In genomic region chr1:41679531-41679930, GRCh38 we compare ENCODE assay signal across 24 cellular contexts.
DNase-seq lines count a peak whose midpoint lies in the region; ATAC-seq, FAIRE-seq and TF ChIP-seq lines count a peak whose summit lies in the region.
"Had no signal": no experiment of that assay in that cellular context is flagged by ENCODE, and none has a peak within 500 bp of the region (broad histone marks: within the 10 kb centered on the region; RNA-seq: fewer than 3 reads in every experiment).

No MANE protein-coding gene starts in this region.

- H3K4me1 ChIP-seq in breast epithelium (peaks cover 7 to 13% of the 10 kb centered on the region in 2 donors), mammary epithelial cell (ENCODE audit: insufficient read depth, low read length) (peaks cover 56% of the 10 kb centered on the region), kidney (ENCODE audit: control insufficient read depth in 1 of 2, insufficient read depth in 1 of 2, low read depth in 1 of 2, low read length in 2 of 2) (peaks cover 0 to 3% of the 10 kb centered on the region in 2 donors)
- H3K4me1 ChIP-seq: uterus had no signal

- no peaks in the 10 kb centered on the region for H3K9me3 ChIP-seq in breast epithelium
- no peaks in the 10 kb centered on the region for H3K9me3 ChIP-seq in mammary epithelial cell (replicated peaks; ENCODE audit: insufficient read depth, low read length)
- H3K9me3 ChIP-seq in kidney (ENCODE audit: control insufficient read depth in 1 of 2, low read length in 2 of 2): no peaks in the 10 kb centered on the region
- H3K9me3 ChIP-seq: sigmoid colon, uterus had no signal

- no peaks in the 10 kb centered on the region for H3K36me3 Mint-ChIP-seq in MCF 10A (ENCODE audit: insufficient read depth, unreplicated experiment)
- H3K36me3 Mint-ChIP-seq in HFFc6 (ENCODE audit: low read depth): no peaks in the 10 kb centered on the region

- in situ Hi-C loops in mammary epithelial cell (cut with MboI; ENCODE audit: low sequenced_read_pairs in 2 of 2): no loop called here

- no peaks in the 10 kb centered on the region for H3K79me2 ChIP-seq in mammary epithelial cell (ENCODE audit: insufficient read depth, low read length)

- POLR2A ChIA-PET in MCF 10A (lab: Yijun Ruan, JAX): no interaction called here

- peaks cover 18% of the 10 kb centered on the region for H3K4me1 Mint-ChIP-seq in MCF 10A (ENCODE audit: insufficient read depth, unreplicated experiment)
- H3K4me1 Mint-ChIP-seq in HFFc6 (ENCODE audit: low read depth): peaks cover 70% of the 10 kb centered on the region

- FAIRE-seq in kidney (lab: Jason Lieb, UNC): no peak
- FAIRE-seq: islet of Langerhans had no signal

- no peak overlapping the region for H2AFZ ChIP-seq in mammary epithelial cell (ENCODE audit: low read depth, low read length)

- no peak for TF ChIP-seq POLR2A in breast epithelium (IDR thresholded peaks at IDR 0.05)

- H3K27ac ChIP-seq in breast epithelium (peak overlapping the region; percentile 76 to 92), mammary epithelial cell (ENCODE audit: insufficient read depth, low read depth, low read length) (peak overlapping the region; percentile 1), kidney (ENCODE audit: low read depth in 2 of 2, low read length in 2 of 2) (no peak overlapping the region)
- H3K27ac ChIP-seq: sigmoid colon, uterus had no signal

- no peak overlapping the region for H3K4me3 ChIP-seq in breast epithelium
- H3K4me3 ChIP-seq in mammary epithelial cell (replicated peaks in 1 of 3; ENCODE audit: insufficient read depth in 1 of 3, low read depth in 2 of 3, low read length in 3 of 3): no peak overlapping the region
- no peak overlapping the region for H3K4me3 ChIP-seq in kidney (ENCODE audit: low read length in 2 of 2)
- H3K4me3 ChIP-seq: sigmoid colon, uterus had no signal

- peak overlapping the region; percentile 39 for H3K4me2 ChIP-seq in mammary epithelial cell (ENCODE audit: insufficient read depth, low read depth, low read length)

- no peaks in the 10 kb centered on the region for H4K20me1 ChIP-seq in mammary epithelial cell (ENCODE audit: insufficient read depth, low read length)

- no peak for ATAC-seq in HG02571 (IDR thresholded peaks at IDR 0.05; ENCODE audit: unreplicated experiment)

- 0% methylated on average over 1 of the region's 1 CpG for WGBS in mammary epithelial cell (ENCODE audit: low coverage, missing lambda C conversion rate)

- DNase-seq in breast epithelium (ENCODE audit: low spot score in 2 of 2) (peak in 1 of 2 donors; percentile 61), MCF 10A (ENCODE audit: unreplicated experiment) (no peak), mammary epithelial cell (peak; percentile 89), kidney (peak; percentile 18), HFFc6 (no peak), AML-193 (lab: John Stamatoyannopoulos, UW) (no peak)
- DNase-seq: activated gamma-delta T cell treated with Interleukin-2 at 50 U/mL for 16 hours; amniotic stem cell; CD4-positive, alpha-beta T cell; foreskin melanocyte; GF-D8; hypothalamus; NCI-H1048; NCI-H187 treated with DMSO at 0.1 percent for 48 hours; NCI-H774; OCI-M1; SHP77 treated with DMSO at 0.1 percent for 48 hours; sigmoid colon; substantia nigra; SW 1271; uterus had no signal

- no peaks in the 10 kb centered on the region for H3K36me3 ChIP-seq in breast epithelium
- H3K36me3 ChIP-seq in mammary epithelial cell (ENCODE audit: insufficient read depth, low read length): no peaks in the 10 kb centered on the region
- no peaks in the 10 kb centered on the region for H3K36me3 ChIP-seq in kidney (ENCODE audit: control insufficient read depth in 1 of 2, insufficient read depth in 2 of 2, low read length in 2 of 2)
- H3K36me3 ChIP-seq: sigmoid colon, uterus had no signal

- H3K27me3 Mint-ChIP-seq in MCF 10A (ENCODE audit: insufficient read depth, unreplicated experiment) (no peaks in the 10 kb centered on the region), HFFc6 (ENCODE audit: insufficient read depth) (peaks cover 3% of the 10 kb centered on the region)
- H3K27me3 Mint-ChIP-seq: CD4-positive, alpha-beta T cell had no signal

- H3K4me3 Mint-ChIP-seq in MCF 10A (ENCODE audit: unreplicated experiment): no peak overlapping the region
- no peak overlapping the region for H3K4me3 Mint-ChIP-seq in HFFc6
- H3K4me3 Mint-ChIP-seq: CD4-positive, alpha-beta T cell had no signal

- BruUV-seq in MCF 10A (replicated peaks; lab: Mats Ljungman, UMichigan): no TSS peak
- no TSS peak for BruUV-seq in mammary epithelial cell (replicated peaks; lab: Mats Ljungman, UMichigan)

- dilution Hi-C loops in mammary epithelial cell (cut with HindIII; ENCODE audit: low sequenced_read_pairs): no loop called here

- H3K27me3 ChIP-seq in breast epithelium (no peaks in the 10 kb centered on the region), mammary epithelial cell (ENCODE audit: insufficient read depth, low read length) (no peaks in the 10 kb centered on the region)
- H3K27me3 ChIP-seq: sigmoid colon, uterus had no signal

- no peak overlapping the region for H3K27ac Mint-ChIP-seq in MCF 10A (ENCODE audit: low read depth, unreplicated experiment)
- H3K27ac Mint-ChIP-seq in HFFc6: no peak overlapping the region
- H3K27ac Mint-ChIP-seq: CD4-positive, alpha-beta T cell; progenitor cell of endocrine pancreas had no signal

- intact Hi-C loops in breast epithelium (cut with DNase I; ENCODE audit: low total_unique reads) (no loop called here), MCF 10A (cut with micrococcal nuclease) (no loop called here), mammary epithelial cell (cut with micrococcal nuclease) (no loop called here), kidney (cut with DNase I) (no loop called here)

- CTCF ChIA-PET in MCF 10A (lab: Yijun Ruan, JAX) (no interaction called here), mammary epithelial cell (lab: Charles Lee; ENCODE audit: low non-redundant PET) (interaction anchor here (0.6 kb wide), 1 partner anchor 9 kb away, joined by 3 read pairs; no protein-coding TSS in a partner anchor)

- no peaks in the 10 kb centered on the region for H3K9me3 Mint-ChIP-seq in MCF 10A (ENCODE audit: unreplicated experiment)
- no peaks in the 10 kb centered on the region for H3K9me3 Mint-ChIP-seq in HFFc6
- H3K9me3 Mint-ChIP-seq: CD4-positive, alpha-beta T cell had no signal

- H3K9ac ChIP-seq in mammary epithelial cell (ENCODE audit: insufficient read depth, low read length) (no peak overlapping the region), kidney (ENCODE audit: low read length in 2 of 2) (no peak overlapping the region)

- TF ChIP-seq CTCF in breast epithelium (IDR thresholded peaks at IDR 0.05) (no peak), MCF 10A (IDR thresholded peaks at IDR 0.05; ENCODE audit: unreplicated experiment) (no peak), mammary epithelial cell (conservative IDR thresholded peaks at IDR 0.05 in 1 of 2, IDR thresholded peaks at IDR 0.05 in 1 of 2; ENCODE audit: extremely low read depth in 1 of 2, insufficient read depth in 1 of 2, low read depth in 1 of 2, low read length in 2 of 2) (no peak), kidney (IDR thresholded peaks at IDR 0.05; ENCODE audit: borderline replicate concordance, extremely low read depth, insufficient read depth) (no peak), HFFc6 (IDR thresholded peaks at IDR 0.05) (no peak)

Comparison
In these comparisons a context has a peak if more than half of its experiments do, and no peak if none do; other contexts are left out.
1. DNase-seq: peak in mammary epithelial cell (single experiment) and kidney (single experiment); none in MCF 10A (single experiment), HFFc6 (single experiment) and AML-193 (0 of 2).
2. H3K27ac ChIP-seq: peak in breast epithelium (2 of 2) and mammary epithelial cell (single experiment); none in kidney (0 of 2).